In the genomic region with DNA sequence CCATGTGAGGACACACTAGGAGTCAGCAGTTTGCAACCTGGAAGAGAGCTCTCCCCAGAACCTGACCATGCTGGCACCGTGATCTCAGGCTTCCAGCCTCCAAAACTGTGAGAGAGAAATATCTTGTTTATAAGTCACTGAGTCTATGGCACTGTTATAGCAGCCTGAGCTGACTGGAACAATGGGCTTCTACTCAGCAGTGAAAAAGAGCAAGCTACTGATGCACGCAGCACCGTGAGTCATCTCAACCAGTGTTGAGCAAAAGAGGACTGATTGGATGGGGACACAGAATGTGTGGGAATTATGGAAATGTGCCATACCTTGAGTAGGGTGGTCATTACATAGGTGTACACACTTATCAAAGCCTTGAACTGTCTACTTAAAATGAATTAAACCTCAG, we compare ENCODE assay signal across 17 cellular contexts.
DNase-seq lines count a peak whose midpoint lies in the region; ATAC-seq and TF ChIP-seq lines count a peak whose summit lies in the region.
"Had no signal": no experiment of that assay in that cellular context is flagged by ENCODE, and none has a peak within 500 bp of the region (broad histone marks: within the 10 kb centered on the region; RNA-seq: fewer than 3 reads in every experiment).

No MANE protein-coding gene starts in this region.

- H3K4me1 Mint-ChIP-seq in MCF 10A (ENCODE audit: insufficient read depth, unreplicated experiment): no peaks in the 10 kb centered on the region

- intact Hi-C loops in MCF 10A (cut with micrococcal nuclease): no loop called here
- intact Hi-C loops in breast epithelium (cut with DNase I; ENCODE audit: low total_unique reads): no loop called here
- intact Hi-C loops in stomach (cut with DNase I; ENCODE audit: low total_unique reads): no loop called here

- no TSS peak for BruUV-seq in MCF 10A (replicated peaks; lab: Mats Ljungman, UMichigan)

- no peaks in the 10 kb centered on the region for H3K9me3 ChIP-seq in breast epithelium
- no peaks in the 10 kb centered on the region for H3K9me3 ChIP-seq in stomach
- H3K9me3 ChIP-seq: BLaER1 had no signal

- H3K9me3 Mint-ChIP-seq in MCF 10A (ENCODE audit: unreplicated experiment): peaks cover 7% of the 10 kb centered on the region
- H3K9me3 Mint-ChIP-seq: CD8-positive, alpha-beta T cell had no signal

- DNase-seq in MCF 10A (ENCODE audit: unreplicated experiment) (peak; percentile 48), breast epithelium (ENCODE audit: low spot score in 2 of 2) (no peak), astrocyte of the hippocampus (ENCODE audit: low read depth, low spot score) (peak; percentile 51), fibroblast of pulmonary artery (ENCODE audit: low read depth) (peak; percentile 48), renal cortical epithelial cell (ENCODE audit: low read depth) (peak; percentile 59), T-helper 2 cell (no peak), stomach (no peak)
- DNase-seq: CD8-positive, alpha-beta T cell; DMS79 treated with DMSO at 0.1 percent for 48 hours; GF-D8; MM.1S; NCI-H1092 treated with DMSO at 0.1 percent for 48 hours; NCI-H2081 treated with DMSO at 0.1 percent for 48 hours; NCI-H510A treated with DMSO at 0.1 percent for 48 hours; Right ventricle myocardium superior had no signal

- no peak for TF ChIP-seq CTCF in MCF 10A (IDR thresholded peaks at IDR 0.05; ENCODE audit: unreplicated experiment)
- TF ChIP-seq CTCF in breast epithelium (IDR thresholded peaks at IDR 0.05): no peak
- no peak for TF ChIP-seq CTCF in fibroblast of pulmonary artery (IDR thresholded peaks at IDR 0.05; ENCODE audit: low read length, missing control alignments)
- no peak for TF ChIP-seq CTCF in stomach (IDR thresholded peaks at IDR 0.05)

- no peaks in the 10 kb centered on the region for H3K36me3 Mint-ChIP-seq in MCF 10A (ENCODE audit: insufficient read depth, unreplicated experiment)
- H3K36me3 Mint-ChIP-seq: CD8-positive, alpha-beta T cell had no signal

- H3K27me3 Mint-ChIP-seq in MCF 10A (ENCODE audit: insufficient read depth, unreplicated experiment): no peaks in the 10 kb centered on the region

- no peak overlapping the region for H3K4me3 Mint-ChIP-seq in MCF 10A (ENCODE audit: unreplicated experiment)
- H3K4me3 Mint-ChIP-seq: CD8-positive, alpha-beta T cell had no signal

- no peak overlapping the region for H3K27ac Mint-ChIP-seq in MCF 10A (ENCODE audit: low read depth, unreplicated experiment)
- H3K27ac Mint-ChIP-seq: CD8-positive, alpha-beta T cell had no signal

- POLR2A ChIA-PET in MCF 10A (lab: Yijun Ruan, JAX): no interaction called here

- CTCF ChIA-PET in MCF 10A (lab: Yijun Ruan, JAX): interaction anchor here (0.5 kb wide), 1 partner anchor 298 kb away, joined by 3 read pairs; no protein-coding TSS in a partner anchor

- no peak for ATAC-seq in GM18870 (IDR thresholded peaks at IDR 0.05; ENCODE audit: unreplicated experiment)
- ATAC-seq: CD8-positive, alpha-beta T cell had no signal

- 91 to 97% (median 94%) methylated on average over 3 of the region's 3 CpGs for WGBS in stomach, 5 donors

- H3K4me3 ChIP-seq in breast epithelium (no peak overlapping the region), fibroblast of pulmonary artery (replicated peaks; ENCODE audit: low read depth, low read length) (no peak overlapping the region), stomach (no peak overlapping the region)
- H3K4me3 ChIP-seq: BLaER1 had no signal

- H3K27ac ChIP-seq in breast epithelium: no peak overlapping the region
- H3K27ac ChIP-seq in stomach: no peak overlapping the region
- H3K27ac ChIP-seq: BLaER1 had no signal

- TF ChIP-seq EP300 in stomach (IDR thresholded peaks at IDR 0.05): no peak

- no peaks in the 10 kb centered on the region for H3K27me3 ChIP-seq in breast epithelium
- H3K27me3 ChIP-seq in stomach: no peaks in the 10 kb centered on the region
- H3K27me3 ChIP-seq: BLaER1 had no signal

- H3K36me3 ChIP-seq in breast epithelium: no peaks in the 10 kb centered on the region
- H3K36me3 ChIP-seq in stomach: no peaks in the 10 kb centered on the region
- H3K36me3 ChIP-seq: BLaER1 had no signal

- H3K4me1 ChIP-seq in breast epithelium: no peaks in the 10 kb centered on the region
- no peaks in the 10 kb centered on the region for H3K4me1 ChIP-seq in stomach
- H3K4me1 ChIP-seq: BLaER1 had no signal

- TF ChIP-seq POLR2A in breast epithelium (IDR thresholded peaks at IDR 0.05) (no peak), stomach (IDR thresholded peaks at IDR 0.05) (no peak)

Comparison
In these comparisons a context has a peak if more than half of its experiments do, and no peak if none do; other contexts are left out.
1. DNase-seq: peak in MCF 10A (single experiment), astrocyte of the hippocampus (single experiment), fibroblast of pulmonary artery (single experiment) and renal cortical epithelial cell (single experiment); none in breast epithelium (0 of 2), T-helper 2 cell (0 of 5) and stomach (single experiment).